ENCODE assay signal across 9 cellular contexts in the genomic region with DNA sequence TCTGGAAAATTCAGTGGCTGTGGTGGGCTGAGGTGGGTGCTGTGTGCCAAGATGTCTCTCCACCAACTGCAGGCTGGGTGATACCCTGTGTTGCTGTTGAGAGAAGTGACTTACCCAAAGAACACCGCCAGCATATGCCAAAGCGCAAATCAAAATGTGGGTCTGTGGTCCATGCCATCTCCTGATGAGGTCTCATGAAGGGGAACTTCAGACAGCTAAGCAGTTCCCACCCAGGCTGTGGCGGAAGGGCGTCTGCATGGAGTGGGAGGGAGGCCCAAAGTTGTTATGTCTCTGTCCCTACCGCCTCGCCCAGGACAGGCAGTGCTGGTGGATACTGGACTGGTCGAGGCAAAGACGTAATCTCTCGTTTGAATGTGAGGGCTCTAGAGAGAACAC.
DNase-seq lines count a peak whose midpoint lies in the region; ATAC-seq and TF ChIP-seq lines count a peak whose summit lies in the region.
"Had no signal": no experiment of that assay in that cellular context is flagged by ENCODE, and none has a peak within 500 bp of the region (broad histone marks: within the 10 kb centered on the region; RNA-seq: fewer than 3 reads in every experiment).

No MANE protein-coding gene starts in this region.

- H3K27ac ChIP-seq in suprapubic skin: peak overlapping the region; percentile 43

- peak overlapping the region; percentile 45 for H3K4me3 Mint-ChIP-seq in activated naive CD4-positive, alpha-beta T cell treated with anti-CD3 and anti-CD28 coated beads, Interleukin-2, amount 10 ng/mL, durations not matched to agents 7 days and 5 days
- H3K4me3 Mint-ChIP-seq in T-helper 17 cell: peak overlapping the region; percentile 88
- H3K4me3 Mint-ChIP-seq: brain had no signal

- peaks cover 53% of the 10 kb centered on the region for H3K4me1 Mint-ChIP-seq in activated naive CD4-positive, alpha-beta T cell treated with anti-CD3 and anti-CD28 coated beads, Interleukin-2, amount 10 ng/mL, durations not matched to agents 7 days and 5 days
- peaks cover 36% of the 10 kb centered on the region for H3K4me1 Mint-ChIP-seq in T-helper 17 cell

- no peaks in the 10 kb centered on the region for H3K27me3 ChIP-seq in suprapubic skin

- H3K9me3 ChIP-seq in T-helper 17 cell (ENCODE audit: control insufficient read depth, low read length, poor library complexity, severe bottlenecking) (no peaks in the 10 kb centered on the region), suprapubic skin (no peaks in the 10 kb centered on the region)

- peaks cover 6% of the 10 kb centered on the region for H3K27me3 Mint-ChIP-seq in activated naive CD4-positive, alpha-beta T cell treated with anti-CD3 and anti-CD28 coated beads, Interleukin-2, amount 10 ng/mL, durations not matched to agents 7 days and 5 days
- no peaks in the 10 kb centered on the region for H3K27me3 Mint-ChIP-seq in T-helper 17 cell

- CTCF ChIA-PET in activated naive CD4-positive, alpha-beta T cell treated with anti-CD3 and anti-CD28 coated beads, Interleukin-2, amount 10 ng/mL, durations not matched to agents 7 days and 5 days (lab: Charles Lee): interaction anchor here (1.0 kb wide), 1 partner anchor 70 kb away, joined by 4 read pairs; no protein-coding TSS in a partner anchor

- DNase-seq in activated naive CD4-positive, alpha-beta T cell treated with anti-CD3 and anti-CD28 coated beads, Interleukin-2, amount 10 ng/mL, durations not matched to agents 7 days and 5 days: no peak
- no peak for DNase-seq in activated naive CD4-positive, alpha-beta T cell treated with anti-CD3 and anti-CD28 coated beads, Interleukin-2, amount 50 U/mL, for 16 hours
- DNase-seq in T-helper 17 cell (no peak), left ventricle myocardium superior (no peak), suprapubic skin (ENCODE audit: low spot score in 2 of 2) (no peak), hippocampal formation (lab: John Stamatoyannopoulos, UW) (no peak), C1 segment of cervical spinal cord (lab: John Stamatoyannopoulos, UW) (no peak)

- H3K27ac Mint-ChIP-seq in activated naive CD4-positive, alpha-beta T cell treated with anti-CD3 and anti-CD28 coated beads, Interleukin-2, amount 10 ng/mL, durations not matched to agents 7 days and 5 days: peak overlapping the region; percentile 93
- H3K27ac Mint-ChIP-seq in T-helper 17 cell: peak overlapping the region; percentile 94

- H3K9me3 Mint-ChIP-seq in activated naive CD4-positive, alpha-beta T cell treated with anti-CD3 and anti-CD28 coated beads, Interleukin-2, amount 10 ng/mL, durations not matched to agents 7 days and 5 days: peaks cover 2% of the 10 kb centered on the region
- H3K9me3 Mint-ChIP-seq: brain had no signal

- 80% methylated on average over 7 of the region's 9 CpGs for WGBS in suprapubic skin

- TF ChIP-seq CTCF in suprapubic skin (IDR thresholded peaks at IDR 0.05): no peak

- TF ChIP-seq POLR2A in suprapubic skin (IDR thresholded peaks at IDR 0.05): no peak

- peaks cover 26% of the 10 kb centered on the region for H3K4me1 ChIP-seq in suprapubic skin

- intact Hi-C loops in left ventricle myocardium superior (cut with micrococcal nuclease): no loop called here

- ATAC-seq in T-helper 17 cell (peak; percentile 16), left ventricle myocardium superior (peak; percentile 25), GM18502 (IDR thresholded peaks at IDR 0.05; ENCODE audit: poor library complexity, unreplicated experiment) (no peak)

- TF ChIP-seq EP300 in suprapubic skin (IDR thresholded peaks at IDR 0.05): no peak

- no peak overlapping the region for H3K4me3 ChIP-seq in suprapubic skin

- no peaks in the 10 kb centered on the region for H3K36me3 ChIP-seq in suprapubic skin

- peaks cover 11% of the 10 kb centered on the region for H3K36me3 Mint-ChIP-seq in activated naive CD4-positive, alpha-beta T cell treated with anti-CD3 and anti-CD28 coated beads, Interleukin-2, amount 10 ng/mL, durations not matched to agents 7 days and 5 days
- H3K36me3 Mint-ChIP-seq in T-helper 17 cell (ENCODE audit: low read depth): no peaks in the 10 kb centered on the region
